Comparison of ENCODE assay signal across 8 cellular contexts in the genomic region with DNA sequence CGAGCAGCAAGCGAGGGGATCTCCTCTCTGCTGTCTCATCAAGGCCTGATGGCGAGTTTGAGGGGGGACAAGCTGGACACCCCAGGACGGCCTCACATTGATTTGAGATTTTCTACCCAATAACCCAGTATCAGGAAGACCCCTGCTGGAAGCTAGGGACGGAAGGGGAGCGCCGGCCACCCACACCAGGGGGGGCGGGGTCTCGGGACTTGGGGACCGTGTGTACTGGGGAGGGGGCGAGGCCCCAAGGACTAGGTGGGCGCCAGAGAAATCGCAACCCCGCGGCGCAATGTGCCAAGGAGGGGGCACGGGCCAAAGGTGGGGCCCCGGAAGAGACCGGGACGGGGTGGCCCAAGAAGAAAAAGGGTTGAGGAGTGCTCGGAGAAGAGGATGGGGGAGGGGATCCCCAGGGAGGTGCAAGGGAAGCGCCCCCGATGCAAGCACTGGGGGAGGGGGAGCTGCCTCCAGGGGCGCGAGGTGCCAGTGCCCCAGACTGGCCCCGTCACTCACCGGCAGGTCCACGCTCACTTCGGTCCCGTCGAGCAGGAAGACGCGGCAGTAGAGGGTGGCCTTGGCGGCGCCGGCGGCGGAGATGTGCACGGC. TPM values are rescaled to one million over a fixed set of nuclear protein-coding genes. Genes with fewer than 3 reads are reported as not detected.
DNase-seq lines count a peak whose midpoint lies in the region; ATAC-seq and TF ChIP-seq lines count a peak whose summit lies in the region.

No MANE protein-coding gene starts in this region.

- peaks cover 58% of the 10 kb centered on the region for H3K27me3 Mint-ChIP-seq in activated CD4-positive, alpha-beta memory T cell treated with anti-CD3 and anti-CD28 coated beads for 36 hours

- DNase-seq in GM13976 (ENCODE audit: low spot score) = peak; percentile 48
- DNase-seq in activated CD4-positive, alpha-beta memory T cell treated with anti-CD3 and anti-CD28 coated beads for 36 hours = peak; percentile 18
- DNase-seq in right atrium auricular region (ENCODE audit: low spot score) = no peak
- DNase-seq in smooth muscle cell (lab: John Stamatoyannopoulos, UW; ENCODE audit: unreplicated experiment) = no peak
- no peak for DNase-seq in activated gamma-delta T cell treated with Interleukin-2 at 50 U/mL for 16 hours
- DNase-seq in NCI-H226 = no peak

- peaks cover 3% of the 10 kb centered on the region for H4K20me1 ChIP-seq in smooth muscle cell (ENCODE audit: low read depth)

- in situ Hi-C loops in GM13976 (cut with MboI; ENCODE audit: low sequenced_read_pairs, unreplicated experiment) = no loop called here

- WGBS in smooth muscle cell (ENCODE audit: low lambda C conversion rate) = 6% methylated on average over 23 of the region's 39 CpGs

- no peaks in the 10 kb centered on the region for H3K36me3 ChIP-seq in right atrium auricular region
- H3K36me3 ChIP-seq in smooth muscle cell (ENCODE audit: low read depth) = no peaks in the 10 kb centered on the region

- H3K4me3 ChIP-seq in right atrium auricular region (peak overlapping the region; percentile 55 to 56), smooth muscle cell (peak overlapping the region; percentile 46)

- H3K4me1 ChIP-seq in right atrium auricular region (peaks cover 0 to 38% of the 10 kb centered on the region in 2 donors), smooth muscle cell (ENCODE audit: low read depth) (peaks cover 11% of the 10 kb centered on the region)

- no peak for TF ChIP-seq CTCF in GM13976 (IDR thresholded peaks at IDR 0.05; ENCODE audit: borderline replicate concordance, control extremely low read depth, extremely low read depth, insufficient read depth, missing control alignments)
- no peak for TF ChIP-seq CTCF in right atrium auricular region (IDR thresholded peaks at IDR 0.05)
- TF ChIP-seq CTCF in smooth muscle cell (IDR thresholded peaks at IDR 0.05; ENCODE audit: borderline replicate concordance, insufficient read depth, poor library complexity, severe bottlenecking) = no peak

- H3K4me1 Mint-ChIP-seq in activated CD4-positive, alpha-beta memory T cell treated with anti-CD3 and anti-CD28 coated beads for 36 hours (ENCODE audit: low read depth) = peaks cover 8% of the 10 kb centered on the region

- H3K4me2 ChIP-seq in smooth muscle cell = peak overlapping the region; percentile 78

- no peaks in the 10 kb centered on the region for H3K9me3 Mint-ChIP-seq in activated CD4-positive, alpha-beta memory T cell treated with anti-CD3 and anti-CD28 coated beads for 36 hours

- H3K27ac Mint-ChIP-seq in activated CD4-positive, alpha-beta memory T cell treated with anti-CD3 and anti-CD28 coated beads for 36 hours = no peak overlapping the region

- H3K27ac ChIP-seq in right atrium auricular region (peak overlapping the region; percentile 71 to 83), smooth muscle cell (ENCODE audit: low read depth) (no peak overlapping the region)

- peak overlapping the region; percentile 51 for H3K4me3 Mint-ChIP-seq in activated CD4-positive, alpha-beta memory T cell treated with anti-CD3 and anti-CD28 coated beads for 36 hours

- no peaks in the 10 kb centered on the region for H3K9me3 ChIP-seq in right atrium auricular region
- H3K9me3 ChIP-seq in smooth muscle cell (replicated peaks; ENCODE audit: low read depth) = no peaks in the 10 kb centered on the region

- POLR2A ChIA-PET in activated CD4-positive, alpha-beta memory T cell treated with anti-CD3 and anti-CD28 coated beads for 36 hours (lab: Charles Lee) = no interaction called here

- no peak overlapping the region for H2AFZ ChIP-seq in smooth muscle cell (ENCODE audit: low read depth)

- no peaks in the 10 kb centered on the region for H3F3A ChIP-seq in smooth muscle cell (ENCODE audit: low read depth)

- H3K36me3 Mint-ChIP-seq in activated CD4-positive, alpha-beta memory T cell treated with anti-CD3 and anti-CD28 coated beads for 36 hours = no peaks in the 10 kb centered on the region

- CTCF ChIA-PET in activated CD4-positive, alpha-beta memory T cell treated with anti-CD3 and anti-CD28 coated beads for 36 hours (lab: Charles Lee) = interaction anchor here (0.5 kb wide), 1 partner anchor 391 kb away, joined by 3 read pairs; no protein-coding TSS in a partner anchor

- no peak overlapping the region for H3K9ac ChIP-seq in smooth muscle cell (ENCODE audit: low read depth)

- ATAC-seq in HG02588 (IDR thresholded peaks at IDR 0.05; ENCODE audit: unreplicated experiment) = peak; percentile 15
- no peak for ATAC-seq in HG03460 (IDR thresholded peaks at IDR 0.05; ENCODE audit: unreplicated experiment)

- H3K79me2 ChIP-seq in smooth muscle cell (ENCODE audit: low read depth) = no peaks in the 10 kb centered on the region

- H3K27me3 ChIP-seq in right atrium auricular region = no peaks in the 10 kb centered on the region
- peaks cover 36% of the 10 kb centered on the region for H3K27me3 ChIP-seq in smooth muscle cell (ENCODE audit: low read depth)

- intact Hi-C loops in activated CD4-positive, alpha-beta memory T cell treated with anti-CD3 and anti-CD28 coated beads for 36 hours (cut with micrococcal nuclease) = loop anchor here (2.0 to 10.0 kb wide), 4 partner anchors 93 to 455 kb away; a partner anchor contains a TSS

RNA-seq across cellular contexts. Expression of a gene that starts 1.1 kb away (rescaled TPM):
- total RNA-seq in activated CD4-positive, alpha-beta memory T cell treated with anti-CD3 and anti-CD28 coated beads for 36 hours = under 1 TPM; 0.17 to 0.21 TPM
- total RNA-seq in right atrium auricular region (10 to 100 TPM; 15.3 to 30.4 TPM), smooth muscle cell (2.5 and 5.2 TPM in 2 replicates)
- polyA plus RNA-seq in smooth muscle cell = 0.74 and 1.9 TPM in 2 replicates

Comparison
In these comparisons a context has a peak if more than half of its experiments do, and no peak if none do; other contexts are left out.
1. DNase-seq: peak in GM13976 (single experiment) and activated CD4-positive, alpha-beta memory T cell treated with anti-CD3 and anti-CD28 coated beads for 36 hours (single experiment); none in right atrium auricular region (single experiment), smooth muscle cell (single experiment), activated gamma-delta T cell treated with Interleukin-2 at 50 U/mL for 16 hours (single experiment) and NCI-H226 (single experiment).